ENCODE assay signal across 10 cellular contexts in genomic region chr7:33836797-33837355, GRCh38.
A peak's percentile ranks its signal among the peaks of the same experiment; 100 is the strongest.
DNase-seq lines count a peak whose midpoint lies in the region; ATAC-seq, FAIRE-seq and TF ChIP-seq lines count a peak whose summit lies in the region.
"Had no signal": no experiment of that assay in that cellular context is flagged by ENCODE, and none has a peak within 500 bp of the region (broad histone marks: within the 10 kb centered on the region; RNA-seq: fewer than 3 reads in every experiment).

No MANE protein-coding gene starts in this region.

- peaks cover 3% of the 10 kb centered on the region for H3K27me3 Mint-ChIP-seq in neural crest cell (ENCODE audit: low read depth)
- H3K27me3 Mint-ChIP-seq: brain had no signal

- POLR2A ChIA-PET in GM10248 (lab: Yijun Ruan, JAX): no interaction called here

- no peak overlapping the region for H3K4me3 Mint-ChIP-seq in neural crest cell
- H3K4me3 Mint-ChIP-seq: brain, natural killer cell had no signal

- TF ChIP-seq CTCF in GM10248 (IDR thresholded peaks at IDR 0.05; ENCODE audit: control extremely low read depth, extremely low read depth, low read depth, missing control alignments): peak; percentile 23
- TF ChIP-seq CTCF in neural crest cell (conservative IDR thresholded peaks at IDR 0.05): peak; percentile 56

- CTCF ChIA-PET in GM10248 (lab: Yijun Ruan, JAX): interaction anchor here (0.9 to 1.5 kb wide), 4 partner anchors 13 to 96 kb away, joined by 3 to 4 read pairs (median 4); no protein-coding TSS in a partner anchor

- no peak for TF ChIP-seq POLR2A in GM12891 (IDR thresholded peaks at IDR 0.05; ENCODE audit: low read depth, low read length)

- H3K4me1 Mint-ChIP-seq in neural crest cell: peaks cover 8% of the 10 kb centered on the region
- H3K4me1 Mint-ChIP-seq: natural killer cell had no signal

- peaks cover 6% of the 10 kb centered on the region for H3K9me3 Mint-ChIP-seq in neural crest cell

- no peaks in the 10 kb centered on the region for H3K36me3 Mint-ChIP-seq in neural crest cell (ENCODE audit: low read depth)
- H3K36me3 Mint-ChIP-seq: brain, natural killer cell had no signal

- no peak for ATAC-seq in GM18498 (IDR thresholded peaks at IDR 0.05; ENCODE audit: unreplicated experiment)
- ATAC-seq: heart right ventricle, natural killer cell had no signal

- DNase-seq in GM10248 (ENCODE audit: extremely low spot score) (no peak), HT1080 (ENCODE audit: low read depth) (peak; percentile 45), amniotic epithelial cell (ENCODE audit: low read depth) (peak; percentile 42), neural crest cell (ENCODE audit: low read depth, low spot score) (no peak), GM12891 (ENCODE audit: insufficient read length, low spot score) (no peak), NCI-H2227 treated with DMSO at 0.1 percent for 48 hours (lab: John Stamatoyannopoulos, UW) (no peak)
- DNase-seq: heart right ventricle, natural killer cell had no signal

- no peak for FAIRE-seq in GM12891 (lab: Jason Lieb, UNC)

- no peak overlapping the region for H3K27ac Mint-ChIP-seq in neural crest cell (ENCODE audit: unreplicated experiment)
- H3K27ac Mint-ChIP-seq: brain, natural killer cell had no signal

TF ChIP-seq in GM12891, 5 proteins besides CTCF, POLR2A, EP300 and RAD21:
- TF ChIP-seq PAX5 (IDR thresholded peaks at IDR 0.05; ENCODE audit: insufficient read depth, low read length, severe bottlenecking): no peak
- no peak for TF ChIP-seq POLR2AphosphoS5 (IDR thresholded peaks at IDR 0.05; ENCODE audit: low read depth, low read length)
- no peak for TF ChIP-seq POU2F2 (IDR thresholded peaks at IDR 0.05; ENCODE audit: low read depth, low read length)
- TF ChIP-seq TAF1 (IDR thresholded peaks at IDR 0.05; ENCODE audit: low read depth, low read length): no peak
- TF ChIP-seq SPI1 (IDR thresholded peaks at IDR 0.05; ENCODE audit: low read depth, low read length): no peak
TF ChIP-seq in GM12891: peak in this region for 0.

Comparison
In these comparisons a context has a peak if more than half of its experiments do, and no peak if none do; other contexts are left out.
1. DNase-seq: peak in HT1080 (single experiment) and amniotic epithelial cell (single experiment); none in GM10248 (single experiment), neural crest cell (single experiment), GM12891 (single experiment) and NCI-H2227 treated with DMSO at 0.1 percent for 48 hours (single experiment).